8 cellular contexts compared by ENCODE assay signal in genomic region chr1:221740941-221741363, GRCh38. TPM values are rescaled to one million over a fixed set of nuclear protein-coding genes. Genes with fewer than 3 reads are reported as not detected.
DNase-seq lines count a peak whose midpoint lies in the region; ATAC-seq, FAIRE-seq and TF ChIP-seq lines count a peak whose summit lies in the region.

No MANE protein-coding gene starts in this region.

- no TSS peak for BruUV-seq in A673 (replicated peaks; lab: Mats Ljungman, UMichigan)

- H3K36me3 ChIP-seq in A673 (ENCODE audit: insufficient read depth, low read length, poor library complexity, severe bottlenecking) (no peaks in the 10 kb centered on the region), HEK293 (ENCODE audit: control insufficient read depth in 2 of 2, insufficient read depth in 1 of 2, low read length in 2 of 2) (peaks cover 0 to 25% of the 10 kb centered on the region in 2 experiments; a peak in 1 of 3 replicates), iPS-18a (ENCODE audit: control insufficient read depth, low read depth, low read length) (no peaks in the 10 kb centered on the region)

- H3K4me3 ChIP-seq in A673 (ENCODE audit: low read depth, low read length, poor library complexity, severe bottlenecking) (peak overlapping the region; percentile 51), HEK293 (ENCODE audit: low read depth, low read length) (peak overlapping the region; percentile 60), iPS-18a (ENCODE audit: low read length) (peak overlapping the region; percentile 82)

- POLR2A ChIA-PET in A673 (lab: Charles Lee; ENCODE audit: low non-redundant PET), result no interaction called here
- POLR2A ChIA-PET in HEK293 (lab: Yijun Ruan, JAX), result interaction anchor here (1.0 to 2.8 kb wide), 8 partner anchors 11 to 170 kb away, joined by 3 to 18 read pairs (median 6); no protein-coding TSS in a partner anchor

- DNase-seq in A673 (ENCODE audit: low spot score) (no peak), substantia nigra (lab: John Stamatoyannopoulos, UW) (peak in 2 of 49 donors; percentile 11 to 50), RCC 7860 (ENCODE audit: low spot score) (no peak)
- peak; percentile 44 to 49 for DNase-seq in activated T-cell treated with anti-CD3 and anti-CD28 coated beads, Interleukin-2, amount 50 U/mL, for 48 hours

- H3K9ac ChIP-seq in iPS-18a (ENCODE audit: low read length), result peak overlapping the region; percentile 60

- no peaks in the 10 kb centered on the region for H3K4me1 ChIP-seq in A673 (ENCODE audit: insufficient read depth, low read length, poor library complexity, severe bottlenecking)
- H3K4me1 ChIP-seq in HEK293 (ENCODE audit: control insufficient read depth, insufficient read depth, low read length), result peaks cover 3% of the 10 kb centered on the region
- peaks cover 7% of the 10 kb centered on the region for H3K4me1 ChIP-seq in iPS-18a (ENCODE audit: control insufficient read depth, low read depth, low read length)

- H3K9me3 ChIP-seq in A673 (ENCODE audit: low read depth, low read length, poor library complexity, severe bottlenecking), result no peaks in the 10 kb centered on the region
- H3K9me3 ChIP-seq in HEK293 (ENCODE audit: control insufficient read depth, insufficient read depth, low read depth, low read length), result no peaks in the 10 kb centered on the region
- no peaks in the 10 kb centered on the region for H3K9me3 ChIP-seq in iPS-18a (ENCODE audit: control insufficient read depth, low read depth, low read length)

- CTCF ChIA-PET in A673 (lab: Charles Lee) (no interaction called here), HEK293 (lab: Yijun Ruan, JAX) (interaction anchor here (0.6 to 1.9 kb wide), 6 partner anchors 25 to 715 kb away, joined by 3 to 7 read pairs (median 6); no protein-coding TSS in a partner anchor)

- FAIRE-seq in RCC 7860 (lab: Jason Lieb, UNC), result no peak

- ATAC-seq in HG02970 (IDR thresholded peaks at IDR 0.05; ENCODE audit: low FRiP score, unreplicated experiment) (no peak), HG02938 (IDR thresholded peaks at IDR 0.05; ENCODE audit: unreplicated experiment) (no peak)

- TF ChIP-seq CTCF in A673 (conservative IDR thresholded peaks at IDR 0.05; ENCODE audit: low read depth, low read length) (no peak), HEK293 (tag by site-specific recombination; IDR thresholded peaks at IDR 0.05) (0 out of 2 replicates have a peak, but pooled peaks have one; percentile 8)

- H3K27ac ChIP-seq in A673 (ENCODE audit: low read depth, low read length, poor library complexity, severe bottlenecking) (no peak overlapping the region), HEK293 (ENCODE audit: extremely low read depth, low read depth, low read length) (peak overlapping the region; percentile 76; the same call in 1 of the 2 replicates), iPS-18a (ENCODE audit: low read length) (no peak overlapping the region), substantia nigra (ENCODE audit: low read depth, low read length, poor library complexity, severe bottlenecking) (peak overlapping the region; percentile 81)

- peaks cover 19% of the 10 kb centered on the region for H3K27me3 ChIP-seq in A673 (replicated peaks; ENCODE audit: insufficient read depth, low read depth, low read length, poor library complexity)
- H3K27me3 ChIP-seq in iPS-18a (ENCODE audit: control insufficient read depth, insufficient read depth, low read length), result peaks cover 32% of the 10 kb centered on the region

- intact Hi-C loops in A673 (cut with micrococcal nuclease; ENCODE audit: unreplicated experiment), result no loop called here

TF ChIP-seq in HEK293, 187 proteins besides CTCF, POLR2A, EP300 and RAD21 (continues in another document):
- no peak for TF ChIP-seq ZBTB10 (tag by site-specific recombination; IDR thresholded peaks at IDR 0.05)
- no peak for TF ChIP-seq ZNF10 (tag by site-specific recombination; IDR thresholded peaks at IDR 0.05)
- peak; percentile 22 for TF ChIP-seq ZBTB26 (tag by site-specific recombination; optimal IDR thresholded peaks at IDR 0.05)
- TF ChIP-seq PRDM10 (tag by site-specific recombination; IDR thresholded peaks at IDR 0.05), result no peak
- no peak for TF ChIP-seq ZNF768 (tag by site-specific recombination; IDR thresholded peaks at IDR 0.05)
- TF ChIP-seq, protein P1, sequence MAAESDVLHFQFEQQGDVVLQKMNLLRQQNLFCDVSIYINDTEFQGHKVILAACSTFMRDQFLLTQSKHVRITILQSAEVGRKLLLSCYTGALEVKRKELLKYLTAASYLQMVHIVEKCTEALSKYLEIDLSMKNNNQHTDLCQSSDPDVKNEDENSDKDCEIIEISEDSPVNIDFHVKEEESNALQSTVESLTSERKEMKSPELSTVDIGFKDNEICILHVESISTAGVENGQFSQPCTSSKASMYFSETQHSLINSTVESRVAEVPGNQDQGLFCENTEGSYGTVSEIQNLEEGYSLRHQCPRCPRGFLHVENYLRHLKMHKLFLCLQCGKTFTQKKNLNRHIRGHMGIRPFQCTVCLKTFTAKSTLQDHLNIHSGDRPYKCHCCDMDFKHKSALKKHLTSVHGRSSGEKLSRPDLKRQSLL (tag by site-specific recombination; IDR thresholded peaks at IDR 0.05), result no peak
- no peak for TF ChIP-seq HIC1 (tag by site-specific recombination; IDR thresholded peaks at IDR 0.05)
- TF ChIP-seq SP3 (tag by site-specific recombination; IDR thresholded peaks at IDR 0.05), result no peak
- TF ChIP-seq ZNF514 (tag by site-specific recombination; IDR thresholded peaks at IDR 0.05), result no peak

RNA-seq across cellular contexts. Expression of gene DUSP10, which starts 0.9 kb away (rescaled TPM):
- 0.17 TPM in 1 of 2 replicates, not detected in the other for total RNA-seq in A673 (2021)

Comparison
In these comparisons a context has a peak if more than half of its experiments do, and no peak if none do; other contexts are left out.
1. DNase-seq: peak in activated T-cell treated with anti-CD3 and anti-CD28 coated beads, Interleukin-2, amount 50 U/mL, for 48 hours (2 of 2); none in A673 (single experiment) and RCC 7860 (single experiment).
2. H3K27ac ChIP-seq: peak in HEK293 (single experiment) and substantia nigra (single experiment); none in A673 (single experiment) and iPS-18a (single experiment).
3. Peak in every context shown above with its lines, with median percentiles within 50 percentile points of each other: H3K4me3 ChIP-seq.